20 cellular contexts compared by ENCODE assay signal in the genomic region with DNA sequence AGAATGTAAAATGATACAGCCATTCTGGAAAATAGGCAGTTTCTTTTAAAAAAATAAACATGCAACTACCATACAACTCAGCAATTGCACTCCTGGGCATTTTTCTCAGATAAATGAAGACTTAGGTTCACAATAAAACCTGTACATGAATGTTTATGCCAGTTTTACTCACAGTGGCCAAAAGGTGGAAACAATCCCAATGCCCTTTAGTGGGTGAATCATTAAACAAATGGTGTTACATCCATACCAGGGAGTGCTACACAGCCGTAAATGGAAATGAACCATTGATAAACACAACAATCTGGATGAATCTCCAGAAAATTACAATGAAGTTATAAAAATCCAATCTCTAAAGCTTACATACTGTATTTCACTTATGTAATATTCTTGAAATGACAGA.
DNase-seq lines count a peak whose midpoint lies in the region; ATAC-seq, FAIRE-seq and TF ChIP-seq lines count a peak whose summit lies in the region.
"Had no signal": no experiment of that assay in that cellular context is flagged by ENCODE, and none has a peak within 500 bp of the region (broad histone marks: within the 10 kb centered on the region; RNA-seq: fewer than 3 reads in every experiment).

No MANE protein-coding gene starts in this region.

- no peak overlapping the region for H2AFZ ChIP-seq in PC-3 (ENCODE audit: low read length)

- H3K27me3 ChIP-seq in PC-3 (ENCODE audit: low read length) (no peaks in the 10 kb centered on the region), bronchial epithelial cell (ENCODE audit: control insufficient read depth, insufficient read depth, low read length) (no peaks in the 10 kb centered on the region)
- H3K27me3 ChIP-seq: BLaER1 had no signal

- H3K36me3 ChIP-seq in PC-3 (ENCODE audit: low read depth, low read length), result no peaks in the 10 kb centered on the region
- no peaks in the 10 kb centered on the region for H3K36me3 ChIP-seq in bronchial epithelial cell (ENCODE audit: control insufficient read depth, insufficient read depth, low read length)
- H3K36me3 ChIP-seq: BLaER1, HAP-1 had no signal

- peak; percentile 80 for DNase-seq in PC-3
- peak; percentile 27 for DNase-seq in bronchial epithelial cell (ENCODE audit: low read depth)
- DNase-seq in epithelial cell of proximal tubule (ENCODE audit: low read depth), result no peak
- no peak for DNase-seq in head of caudate nucleus
- DNase-seq: Caco-2; CD4-positive, CD25-positive, alpha-beta regulatory T cell; CD8-positive, alpha-beta T cell; DMS 273 treated with DMSO at 0.1 percent for 48 hours; DMS79; EL; GDM1; GOT3; HFFc6 had no signal

- POLR2A ChIA-PET in PC-3 (lab: Charles Lee; ENCODE audit: unreplicated experiment), result no interaction called here

- BruUV-seq in PC-3 (replicated peaks; lab: Mats Ljungman, UMichigan), result no TSS peak

- no peaks in the 10 kb centered on the region for H3K9me3 ChIP-seq in PC-3 (ENCODE audit: low read length)
- H3K9me3 ChIP-seq: BLaER1, Caco-2, HAP-1 had no signal

- FAIRE-seq in bronchial epithelial cell (lab: Jason Lieb, UNC), result no peak
- FAIRE-seq: GM12878, H54 had no signal

- H3F3A ChIP-seq in PC-3 (ENCODE audit: low read length, unreplicated experiment), result no peaks in the 10 kb centered on the region

- H3K4me3 ChIP-seq in PC-3 (ENCODE audit: low read length), result no peak overlapping the region
- H3K4me3 ChIP-seq in bronchial epithelial cell (ENCODE audit: low read depth, low read length), result no peak overlapping the region
- H3K4me3 ChIP-seq in epithelial cell of proximal tubule (ENCODE audit: low read depth, low read length), result no peak overlapping the region
- H3K4me3 ChIP-seq: BLaER1, GM12878, HAP-1 had no signal

- peak overlapping the region; percentile 34; the same call in 1 of the 2 replicates for H3K4me2 ChIP-seq in PC-3 (ENCODE audit: low read length)
- H3K4me2 ChIP-seq: BLaER1 had no signal

- peak overlapping the region; percentile 39 for H3K27ac ChIP-seq in PC-3 (ENCODE audit: low read length)
- H3K27ac ChIP-seq: BLaER1, C4-2B had no signal

- TF ChIP-seq CTCF in PC-3 (conservative IDR thresholded peaks at IDR 0.05; ENCODE audit: low read depth, low read length), result no peak
- no peak for TF ChIP-seq CTCF in bronchial epithelial cell (IDR thresholded peaks at IDR 0.05; ENCODE audit: insufficient read depth, low read length, severe bottlenecking)
- peak; percentile 5 for TF ChIP-seq CTCF in epithelial cell of proximal tubule (conservative IDR thresholded peaks at IDR 0.05; ENCODE audit: low read depth, low read length)

- intact Hi-C loops in PC-3 (cut with micrococcal nuclease) (loop anchor here (1.0 to 5.0 kb wide), 2 partner anchors 9 to 43 kb away; no protein-coding TSS in a partner anchor), head of caudate nucleus (cut with DNase I) (no loop called here)

- CTCF ChIA-PET in PC-3 (lab: Charles Lee), result no interaction called here

- no peaks in the 10 kb centered on the region for H4K20me1 ChIP-seq in PC-3 (ENCODE audit: low read length)
- H4K20me1 ChIP-seq: BLaER1 had no signal

- peaks cover 13% of the 10 kb centered on the region for H3K4me1 ChIP-seq in PC-3 (ENCODE audit: insufficient read depth, low read length)
- H3K4me1 ChIP-seq: BLaER1, Caco-2, HAP-1 had no signal

- no peaks in the 10 kb centered on the region for H3K9me2 ChIP-seq in PC-3 (replicated peaks; ENCODE audit: low read length)

- H3K9ac ChIP-seq in PC-3 (ENCODE audit: low read length), result no peak overlapping the region
- H3K9ac ChIP-seq: BLaER1 had no signal

- ATAC-seq in PC-3 (peak; percentile 98), GM21423 (IDR thresholded peaks at IDR 0.05; ENCODE audit: unreplicated experiment) (no peak), GM18511 (IDR thresholded peaks at IDR 0.05; ENCODE audit: unreplicated experiment) (no peak)
- ATAC-seq: CD8-positive, alpha-beta T cell; GM12878 had no signal

- no peaks in the 10 kb centered on the region for H3K79me2 ChIP-seq in PC-3 (ENCODE audit: low read length)

Comparison
In these comparisons a context has a peak if more than half of its experiments do, and no peak if none do; other contexts are left out.
1. DNase-seq: peak in PC-3 (single experiment) and bronchial epithelial cell (single experiment); none in epithelial cell of proximal tubule (single experiment) and head of caudate nucleus (0 of 42).